Comparison of ENCODE assay signal across 24 cellular contexts in genomic region chr19:6225232-6225635, GRCh38.
"Had no signal": no experiment of that assay in that cellular context is flagged by ENCODE, and none has a peak within 500 bp of the region (broad histone marks: within the 10 kb centered on the region; RNA-seq: fewer than 3 reads in every experiment).

No MANE protein-coding gene starts in this region.

- H3K27me3 ChIP-seq: dorsolateral prefrontal cortex, heart right ventricle, neural progenitor cell, right lobe of liver, spleen, stomach, transverse colon had no signal

- H3K9ac ChIP-seq: neural progenitor cell, parathyroid adenoma had no signal

- ATAC-seq: esophagus mucosa, left ventricle myocardium superior, natural killer cell, right lobe of liver had no signal

- H3K4me2 ChIP-seq: neural progenitor cell had no signal

- H3K27ac ChIP-seq: heart right ventricle, neural progenitor cell, parathyroid adenoma, prostate gland, right lobe of liver, spleen, thoracic aorta, transverse colon had no signal

- FAIRE-seq: frontal cortex, keratinocyte had no signal

- H2AFZ ChIP-seq: neural progenitor cell, parathyroid adenoma had no signal

- DNase-seq: central memory CD4-positive, alpha-beta T cell; cortex of kidney; effector CD8-positive, alpha-beta T cell; heart right ventricle; left cardiac atrium; left ventricle myocardium superior; natural killer cell; occipital lobe; retina; stimulated activated CD4-positive, alpha-beta T cell treated with anti-CD3 and anti-CD28 coated beads, Interleukin-15, amount 100 ng/mL, for 24 hours; stimulated activated CD4-positive, alpha-beta T cell treated with anti-CD3 and anti-CD28 coated beads, Interleukin-2, amount 100 ng/mL, for 24 hours; stimulated activated naive CD4-positive, alpha-beta T cell; stomach; transverse colon had no signal

- H3K9me3 ChIP-seq: heart right ventricle, prostate gland, right lobe of liver, spleen, stomach, thoracic aorta, transverse colon had no signal

- H3K4me3 ChIP-seq: dorsolateral prefrontal cortex, heart right ventricle, neural progenitor cell, prostate gland, right lobe of liver, spleen, stomach, thoracic aorta, transverse colon had no signal

- H3K36me3 ChIP-seq: neural progenitor cell had no signal
